ENCODE assay signal across 11 cellular contexts in genomic region chr11:75508051-75508561, GRCh38. TPM values are rescaled to one million over a fixed set of nuclear protein-coding genes. Genes with fewer than 3 reads are reported as not detected.
DNase-seq lines count a peak whose midpoint lies in the region; ATAC-seq and TF ChIP-seq lines count a peak whose summit lies in the region.
"Had no signal": no experiment of that assay in that cellular context is flagged by ENCODE, and none has a peak within 500 bp of the region (broad histone marks: within the 10 kb centered on the region; RNA-seq: fewer than 3 reads in every experiment).

No MANE protein-coding gene starts in this region.

- H3K36me3 Mint-ChIP-seq in activated T-helper 1 cell treated with anti-CD3 and anti-CD28 coated beads, Interleukin-12 subunit alpha, Interleukin-12 subunit beta, Interleukin-2, Interleukin-4 antibody, amounts not matched to agents 30 ng/mL and 10 ng/mL and 1 ng/mL, durations not matched to agents 14 hours and 24 hours and 36 hours (ENCODE audit: low read depth): no peaks in the 10 kb centered on the region

- peaks cover 9% of the 10 kb centered on the region for H3K4me1 Mint-ChIP-seq in activated T-helper 1 cell treated with anti-CD3 and anti-CD28 coated beads, Interleukin-12 subunit alpha, Interleukin-12 subunit beta, Interleukin-2, Interleukin-4 antibody, amounts not matched to agents 30 ng/mL and 10 ng/mL and 1 ng/mL, durations not matched to agents 14 hours and 24 hours and 36 hours (ENCODE audit: low read depth)

- peak overlapping the region; percentile 62 for H3K27ac Mint-ChIP-seq in activated T-helper 1 cell treated with anti-CD3 and anti-CD28 coated beads, Interleukin-12 subunit alpha, Interleukin-12 subunit beta, Interleukin-2, Interleukin-4 antibody, amounts not matched to agents 30 ng/mL and 10 ng/mL and 1 ng/mL, durations not matched to agents 14 hours and 24 hours and 36 hours

- no peak overlapping the region for H3K9ac ChIP-seq in OCI-LY3 (ENCODE audit: low read length)

- intact Hi-C loops in activated T-helper 1 cell treated with anti-CD3 and anti-CD28 coated beads, Interleukin-12 subunit alpha, Interleukin-12 subunit beta, Interleukin-2, Interleukin-4 antibody, amounts not matched to agents 30 ng/mL and 10 ng/mL and 1 ng/mL, durations not matched to agents 14 hours and 24 hours and 36 hours (cut with micrococcal nuclease): no loop called here
- intact Hi-C loops in sciatic nerve (cut with DNase I): no loop called here

- H3K27ac ChIP-seq in OCI-LY3 (ENCODE audit: low read length): no peak overlapping the region

- H3K4me2 ChIP-seq in OCI-LY3 (ENCODE audit: low read length): no peak overlapping the region; the same call in 1 of the 2 replicates

- H2AFZ ChIP-seq in OCI-LY3 (ENCODE audit: low read depth, low read length): peak overlapping the region; percentile 22

- TF ChIP-seq CTCF in OCI-LY3 (IDR thresholded peaks at IDR 0.05; ENCODE audit: low read depth, low read length): no peak

- H3K9me3 ChIP-seq in OCI-LY3 (ENCODE audit: insufficient read depth, low read length): no peaks in the 10 kb centered on the region

- no peaks in the 10 kb centered on the region for H3K9me3 Mint-ChIP-seq in activated T-helper 1 cell treated with anti-CD3 and anti-CD28 coated beads, Interleukin-12 subunit alpha, Interleukin-12 subunit beta, Interleukin-2, Interleukin-4 antibody, amounts not matched to agents 30 ng/mL and 10 ng/mL and 1 ng/mL, durations not matched to agents 14 hours and 24 hours and 36 hours

- H3K36me3 ChIP-seq in OCI-LY3 (replicated peaks; ENCODE audit: low read depth, low read length): no peaks in the 10 kb centered on the region

- no peak overlapping the region for H3K4me3 Mint-ChIP-seq in activated T-helper 1 cell treated with anti-CD3 and anti-CD28 coated beads, Interleukin-12 subunit alpha, Interleukin-12 subunit beta, Interleukin-2, Interleukin-4 antibody, amounts not matched to agents 30 ng/mL and 10 ng/mL and 1 ng/mL, durations not matched to agents 14 hours and 24 hours and 36 hours

- no peaks in the 10 kb centered on the region for H3K27me3 ChIP-seq in OCI-LY3 (ENCODE audit: low read depth, low read length)

- peaks cover 17% of the 10 kb centered on the region for H3K4me1 ChIP-seq in OCI-LY3 (ENCODE audit: low read length)

- H3K79me2 ChIP-seq in OCI-LY3 (ENCODE audit: low read length): no peaks in the 10 kb centered on the region

- H4K20me1 ChIP-seq in OCI-LY3 (ENCODE audit: insufficient read depth, low read length): no peaks in the 10 kb centered on the region

- no peak overlapping the region for H3K4me3 ChIP-seq in OCI-LY3 (ENCODE audit: low read length)

- no peak for ATAC-seq in sciatic nerve

- peak; percentile 21 to 54 for DNase-seq in NOMO-1 (lab: John Stamatoyannopoulos, UW; ENCODE audit: unreplicated experiment in 2 of 2)
- no peak for DNase-seq in NOMO-1 treated with dmso at 0.1 percent for 144 hours (lab: John Stamatoyannopoulos, UW; ENCODE audit: unreplicated experiment)
- DNase-seq in activated T-helper 1 cell treated with anti-CD3 and anti-CD28 coated beads, Interleukin-12 subunit alpha, Interleukin-12 subunit beta, Interleukin-2, Interleukin-4 antibody, amounts not matched to agents 30 ng/mL and 10 ng/mL and 1 ng/mL, durations not matched to agents 14 hours and 24 hours and 36 hours (ENCODE audit: low spot score): no peak
- DNase-seq in stimulated activated CD8-positive, alpha-beta memory T cell treated with anti-CD3 and anti-CD28 coated beads, Interleukin-4, amount 100 ng/mL, for 48 hours: peak; percentile 43
- DNase-seq in NCI-H2171 treated with DMSO at 0.1 percent for 48 hours (lab: John Stamatoyannopoulos, UW): no peak
- DNase-seq in sciatic nerve (ENCODE audit: low spot score): no peak
- DNase-seq in COR-L47 (lab: John Stamatoyannopoulos, UW): no peak
- DNase-seq: 8988T, mesendoderm, NCI-H446 treated with DMSO at 0.1 percent for 48 hours had no signal

- H3K27me3 Mint-ChIP-seq in activated T-helper 1 cell treated with anti-CD3 and anti-CD28 coated beads, Interleukin-12 subunit alpha, Interleukin-12 subunit beta, Interleukin-2, Interleukin-4 antibody, amounts not matched to agents 30 ng/mL and 10 ng/mL and 1 ng/mL, durations not matched to agents 14 hours and 24 hours and 36 hours (ENCODE audit: insufficient read depth): peaks cover 2% of the 10 kb centered on the region

RNA-seq across cellular contexts. Expression of gene GDPD5, which starts 17.6 kb away (rescaled TPM):
- 9.7 and 13.5 TPM in 2 replicates for total RNA-seq in activated T-helper 1 cell treated with anti-CD3 and anti-CD28 coated beads, Interleukin-12 subunit alpha, Interleukin-12 subunit beta, Interleukin-2, Interleukin-4 antibody, amounts not matched to agents 30 ng/mL and 10 ng/mL and 1 ng/mL, durations not matched to agents 14 hours and 24 hours and 36 hours
- 78.5 TPM for total RNA-seq in sciatic nerve

RNA-seq across cellular contexts. Expression of gene SERPINH1, which starts 53.9 kb away (rescaled TPM):
- total RNA-seq in activated T-helper 1 cell treated with anti-CD3 and anti-CD28 coated beads, Interleukin-12 subunit alpha, Interleukin-12 subunit beta, Interleukin-2, Interleukin-4 antibody, amounts not matched to agents 30 ng/mL and 10 ng/mL and 1 ng/mL, durations not matched to agents 14 hours and 24 hours and 36 hours: 24.1 and 25.3 TPM in 2 replicates
- 121 TPM for total RNA-seq in sciatic nerve

Comparison
In these comparisons a context has a peak if more than half of its experiments do, and no peak if none do; other contexts are left out.
1. DNase-seq: peak in NOMO-1 (2 of 2) and stimulated activated CD8-positive, alpha-beta memory T cell treated with anti-CD3 and anti-CD28 coated beads, Interleukin-4, amount 100 ng/mL, for 48 hours (single experiment); none in NOMO-1 treated with dmso at 0.1 percent for 144 hours (single experiment), activated T-helper 1 cell treated with anti-CD3 and anti-CD28 coated beads, Interleukin-12 subunit alpha, Interleukin-12 subunit beta, Interleukin-2, Interleukin-4 antibody, amounts not matched to agents 30 ng/mL and 10 ng/mL and 1 ng/mL, durations not matched to agents 14 hours and 24 hours and 36 hours (single experiment), NCI-H2171 treated with DMSO at 0.1 percent for 48 hours (single experiment), sciatic nerve (single experiment) and COR-L47 (single experiment).